In genomic region chr19:11182994-11183393, GRCh38 we compare ENCODE assay signal across 25 cellular contexts. TPM values are rescaled to one million over a fixed set of nuclear protein-coding genes. Genes with fewer than 3 reads are reported as not detected.
"Had no signal": no experiment of that assay in that cellular context is flagged by ENCODE, and none has a peak within 500 bp of the region (broad histone marks: within the 10 kb centered on the region; RNA-seq: fewer than 3 reads in every experiment).

No MANE protein-coding gene starts in this region.

- H3K9me3 Mint-ChIP-seq: activated T-helper 1 cell treated with anti-CD3 and anti-CD28 coated beads, Interleukin-12 subunit alpha, Interleukin-12 subunit beta, Interleukin-2, Interleukin-4 antibody, amounts not matched to agents 30 ng/mL and 10 ng/mL and 1 ng/mL, durations not matched to agents 14 hours and 24 hours and 36 hours; T-helper 1 cell treated with Interleukin-12 subunit alpha and Interleukin-12 subunit beta and Interleukin-4 antibody, amounts not matched to agents 30 μg/mL and 1 μg/mL, for 36 hours had no signal

- H3K27me3 Mint-ChIP-seq: activated naive CD8-positive, alpha-beta T cell had no signal

- DNase-seq: activated CD4-positive, alpha-beta T cell treated with anti-CD3 and anti-CD28 coated beads for 48 hours; activated CD4-positive, alpha-beta T cell treated with anti-CD3 and anti-CD28 coated beads, Interleukin-2, amount 50 U/mL, for 4 hours; activated CD8-positive, alpha-beta memory T cell treated with anti-CD3 and anti-CD28 coated beads, Interleukin-2, amount 50 U/mL, for 48 hours; activated CD8-positive, alpha-beta T cell treated with anti-CD3 and anti-CD28 coated beads, Interleukin-2, amount 10 ng/mL, durations not matched to agents 7 days and 5 days; activated effector memory CD4-positive, alpha-beta T cell treated with Interleukin-2 at 50 U/mL for 16 hours; activated naive CD4-positive, alpha-beta T cell treated with Interleukin-2 at 50 U/mL for 16 hours; activated T-cell treated with anti-CD3 and anti-CD28 coated beads, Interleukin-2, amount 50 U/mL, for 1 hour; amygdala; cerebellar nuclear complex; Kasumi-1; NCI-H1048; NCI-H146; NCI-H187 treated with DMSO at 0.1 percent for 48 hours; NCI-H2081 treated with DMSO at 0.1 percent for 48 hours; NCI-H446; NCI-H524; PC-3; SHP77 treated with DMSO at 0.1 percent for 48 hours had no signal

- ATAC-seq: activated CD4-positive, CD25-positive, alpha-beta regulatory T cell treated with anti-CD3 and anti-CD28 coated beads, Interleukin-2, amount 50 U/mL, for 24 hours; activated CD8-positive, alpha-beta T cell treated with anti-CD3 and anti-CD28 coated beads, Interleukin-2, amount 10 ng/mL, durations not matched to agents 7 days and 5 days; PC-3 had no signal

- FAIRE-seq: RCC 7860 had no signal

- H3K27ac Mint-ChIP-seq: activated CD8-positive, alpha-beta T cell treated with anti-CD3 and anti-CD28 coated beads, Interleukin-2, amount 10 ng/mL, durations not matched to agents 7 days and 5 days; activated naive CD8-positive, alpha-beta T cell; activated T-helper 1 cell treated with anti-CD3 and anti-CD28 coated beads, Interleukin-12 subunit alpha, Interleukin-12 subunit beta, Interleukin-2, Interleukin-4 antibody, amounts not matched to agents 30 ng/mL and 10 ng/mL and 1 ng/mL, durations not matched to agents 14 hours and 24 hours and 36 hours; T-helper 1 cell treated with Interleukin-12 subunit alpha and Interleukin-12 subunit beta and Interleukin-4 antibody, amounts not matched to agents 30 μg/mL and 1 μg/mL, for 36 hours had no signal

- H3K4me3 Mint-ChIP-seq: activated CD8-positive, alpha-beta T cell treated with anti-CD3 and anti-CD28 coated beads, Interleukin-2, amount 10 ng/mL, durations not matched to agents 7 days and 5 days; activated naive CD8-positive, alpha-beta T cell; activated T-helper 1 cell treated with anti-CD3 and anti-CD28 coated beads, Interleukin-12 subunit alpha, Interleukin-12 subunit beta, Interleukin-2, Interleukin-4 antibody, amounts not matched to agents 30 ng/mL and 10 ng/mL and 1 ng/mL, durations not matched to agents 14 hours and 24 hours and 36 hours; T-helper 1 cell treated with Interleukin-12 subunit alpha and Interleukin-12 subunit beta and Interleukin-4 antibody, amounts not matched to agents 30 μg/mL and 1 μg/mL, for 36 hours had no signal

RNA-seq across cellular contexts. Expression of gene ANGPTL8, which starts 56.4 kb away (rescaled TPM):
- total RNA-seq: activated CD8-positive, alpha-beta T cell treated with anti-CD3 and anti-CD28 coated beads, Interleukin-2, amount 10 ng/mL, durations not matched to agents 7 days and 5 days; activated T-helper 1 cell treated with anti-CD3 and anti-CD28 coated beads, Interleukin-12 subunit alpha, Interleukin-12 subunit beta, Interleukin-2, Interleukin-4 antibody, amounts not matched to agents 30 ng/mL and 10 ng/mL and 1 ng/mL, durations not matched to agents 14 hours and 24 hours and 36 hours; cardiac septum; PC-3; SK-MEL-5 had no signal
